In the genomic region with DNA sequence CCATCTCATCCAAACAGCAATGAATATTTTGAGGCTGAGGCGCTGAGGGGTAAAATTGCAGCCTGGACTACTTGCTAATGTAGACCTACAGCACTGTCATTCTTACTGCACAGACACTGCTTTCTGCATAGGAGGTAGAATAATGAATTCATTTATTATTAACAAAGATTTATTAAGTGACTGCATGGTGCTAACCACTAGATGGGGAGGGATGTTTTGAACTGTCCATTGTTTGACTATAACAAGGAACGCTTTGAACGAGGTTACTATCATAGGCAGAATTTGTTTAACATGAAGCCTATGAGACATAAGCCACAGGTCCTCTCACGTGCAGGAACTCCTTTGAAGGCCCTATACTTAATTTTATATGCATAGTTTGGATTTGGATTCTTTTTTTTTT, we compare ENCODE assay signal across 12 cellular contexts.
DNase-seq lines count a peak whose midpoint lies in the region.
"Had no signal": no experiment of that assay in that cellular context is flagged by ENCODE, and none has a peak within 500 bp of the region (broad histone marks: within the 10 kb centered on the region; RNA-seq: fewer than 3 reads in every experiment).

No MANE protein-coding gene starts in this region.

- peak; percentile 27 for DNase-seq in Ammon's horn (ENCODE audit: low spot score)
- peak; percentile 62 for DNase-seq in COLO829 (ENCODE audit: low spot score)
- DNase-seq in foreskin melanocyte: peak; percentile 79
- DNase-seq in pons (ENCODE audit: low spot score): peak; percentile 74
- DNase-seq in retina: no peak
- no peak for DNase-seq in stimulated activated CD4-positive, alpha-beta T cell treated with anti-CD3 and anti-CD28 coated beads, Interleukin-4, amount 100 ng/mL, for 1 hour
- DNase-seq: CD8-positive, alpha-beta memory T cell; DMS 273 treated with DMSO at 0.1 percent for 48 hours; DMS79 treated with DMSO at 0.1 percent for 48 hours; GDM1; GOT3; H9 had no signal

Comparison
In these comparisons a context has a peak if more than half of its experiments do, and no peak if none do; other contexts are left out.
1. DNase-seq: peak in Ammon's horn (single experiment), COLO829 (single experiment), foreskin melanocyte (single experiment) and pons (single experiment); none in retina (single experiment) and stimulated activated CD4-positive, alpha-beta T cell treated with anti-CD3 and anti-CD28 coated beads, Interleukin-4, amount 100 ng/mL, for 1 hour (single experiment).